Comparison of ENCODE assay signal across 12 cellular contexts in the genomic region with DNA sequence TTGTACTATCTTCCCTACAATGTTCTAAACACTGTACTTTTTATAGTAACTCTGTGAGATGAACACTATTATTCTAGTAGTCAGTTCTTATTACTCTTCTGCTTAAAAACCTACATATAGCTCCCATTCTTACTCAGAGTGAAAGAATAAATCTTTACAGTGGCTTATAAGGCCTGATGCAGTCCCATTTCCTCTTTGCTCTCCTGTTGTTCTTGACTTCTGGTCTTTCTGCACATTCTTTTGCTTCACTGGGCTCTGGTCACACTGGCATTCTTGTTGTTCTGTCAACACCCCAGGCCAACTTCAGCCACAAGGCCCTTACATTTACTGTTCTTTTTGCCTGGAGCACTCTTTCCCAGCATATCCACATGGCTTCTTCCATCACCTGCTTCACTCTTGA. TPM values are rescaled to one million over a fixed set of nuclear protein-coding genes. Genes with fewer than 3 reads are reported as not detected.
A peak's percentile ranks its signal among the peaks of the same experiment; 100 is the strongest.
DNase-seq lines count a peak whose midpoint lies in the region; ATAC-seq, FAIRE-seq and TF ChIP-seq lines count a peak whose summit lies in the region.
"Had no signal": no experiment of that assay in that cellular context is flagged by ENCODE, and none has a peak within 500 bp of the region (broad histone marks: within the 10 kb centered on the region; RNA-seq: fewer than 3 reads in every experiment).

No MANE protein-coding gene starts in this region.

- H3K4me2 ChIP-seq in SK-N-SH: no peak overlapping the region

- H3K4me3 ChIP-seq in adipocyte (ENCODE audit: low read length) (no peak overlapping the region), SK-N-SH (ENCODE audit: low read depth in 2 of 2, low read length in 1 of 2) (no peak overlapping the region)
- H3K4me3 ChIP-seq: coronary artery had no signal

- CTCF ChIA-PET in SK-N-SH (lab: Yijun Ruan, JAX): no interaction called here

- H3K27ac ChIP-seq in SK-N-SH (ENCODE audit: low read depth in 2 of 2, low read length in 1 of 2): no peak overlapping the region
- H3K27ac ChIP-seq: coronary artery had no signal

- H3K9me2 ChIP-seq in SK-N-SH: no peaks in the 10 kb centered on the region

- no peaks in the 10 kb centered on the region for H3K79me2 ChIP-seq in SK-N-SH (ENCODE audit: insufficient read depth)

- no peak for TF ChIP-seq EP300 in SK-N-SH (IDR thresholded peaks at IDR 0.05; ENCODE audit: borderline replicate concordance in 1 of 2, low read depth in 1 of 2, low read length in 1 of 2)

- H3K9ac ChIP-seq in adipocyte (ENCODE audit: low read length) (no peak overlapping the region), SK-N-SH (no peak overlapping the region)

- TF ChIP-seq CTCF in SK-N-SH (IDR thresholded peaks at IDR 0.05): no peak

- H3K36me3 ChIP-seq in adipocyte (ENCODE audit: control insufficient read depth, insufficient read depth, low read length, severe bottlenecking) (no peaks in the 10 kb centered on the region), SK-N-SH (replicated peaks in 1 of 2; ENCODE audit: control insufficient read depth in 1 of 2, insufficient read depth in 2 of 2, low read length in 1 of 2) (no peaks in the 10 kb centered on the region)

- no peak overlapping the region for H2AFZ ChIP-seq in SK-N-SH (ENCODE audit: low read depth)

- no peaks in the 10 kb centered on the region for H4K20me1 ChIP-seq in SK-N-SH (ENCODE audit: insufficient read depth)

- POLR2A ChIA-PET in SK-N-SH (lab: Yijun Ruan, JAX): no interaction called here

- H3K27me3 ChIP-seq in adipocyte (replicated peaks; ENCODE audit: control insufficient read depth, insufficient read depth, low read length) (no peaks in the 10 kb centered on the region), SK-N-SH (ENCODE audit: insufficient read depth) (no peaks in the 10 kb centered on the region)

- TF ChIP-seq RAD21 in SK-N-SH (IDR thresholded peaks at IDR 0.05; ENCODE audit: low read length): no peak

- H3F3A ChIP-seq in SK-N-SH (replicated peaks; ENCODE audit: insufficient read depth): no peaks in the 10 kb centered on the region

- ATAC-seq in GM19395 (IDR thresholded peaks at IDR 0.05; ENCODE audit: unreplicated experiment) (peak; percentile 61), HG03025 (IDR thresholded peaks at IDR 0.05; ENCODE audit: low FRiP score, unreplicated experiment) (peak; percentile 39), GM18520 (IDR thresholded peaks at IDR 0.05; ENCODE audit: unreplicated experiment) (no peak)
- ATAC-seq: HCT116, Right ventricle myocardium inferior had no signal

- H3K9me3 ChIP-seq in adipocyte (ENCODE audit: control insufficient read depth, low read length) (no peaks in the 10 kb centered on the region), SK-N-SH (no peaks in the 10 kb centered on the region)

- no peak for FAIRE-seq in frontal cortex (lab: Jason Lieb, UNC)

- peak; percentile 35 for DNase-seq in EL
- DNase-seq in adipocyte (ENCODE audit: low read depth): peak; percentile 36
- no peak for DNase-seq in ecto neural progenitor cell (ENCODE audit: low spot score)
- no peak for DNase-seq in frontal cortex (ENCODE audit: low spot score in 2 of 2)
- DNase-seq in SK-N-SH: no peak

- H3K4me1 ChIP-seq in adipocyte (ENCODE audit: control insufficient read depth, insufficient read depth, low read length) (peaks cover 17% of the 10 kb centered on the region), SK-N-SH (ENCODE audit: control insufficient read depth in 1 of 2, insufficient read depth in 2 of 2, low read depth in 1 of 2, low read length in 1 of 2) (no peaks in the 10 kb centered on the region)

TF ChIP-seq in SK-N-SH, 30 proteins besides CTCF, POLR2A, EP300 and RAD21:
- TF ChIP-seq SIN3A (IDR thresholded peaks at IDR 0.05; ENCODE audit: borderline replicate concordance, low read depth, low read length): no peak
- TF ChIP-seq, protein P1, sequence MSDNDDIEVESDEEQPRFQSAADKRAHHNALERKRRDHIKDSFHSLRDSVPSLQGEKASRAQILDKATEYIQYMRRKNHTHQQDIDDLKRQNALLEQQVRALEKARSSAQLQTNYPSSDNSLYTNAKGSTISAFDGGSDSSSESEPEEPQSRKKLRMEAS (IDR thresholded peaks at IDR 0.05; ENCODE audit: low read depth): no peak
- no peak for TF ChIP-seq RCOR1 (IDR thresholded peaks at IDR 0.05; ENCODE audit: low read length)
- TF ChIP-seq, protein P2, sequence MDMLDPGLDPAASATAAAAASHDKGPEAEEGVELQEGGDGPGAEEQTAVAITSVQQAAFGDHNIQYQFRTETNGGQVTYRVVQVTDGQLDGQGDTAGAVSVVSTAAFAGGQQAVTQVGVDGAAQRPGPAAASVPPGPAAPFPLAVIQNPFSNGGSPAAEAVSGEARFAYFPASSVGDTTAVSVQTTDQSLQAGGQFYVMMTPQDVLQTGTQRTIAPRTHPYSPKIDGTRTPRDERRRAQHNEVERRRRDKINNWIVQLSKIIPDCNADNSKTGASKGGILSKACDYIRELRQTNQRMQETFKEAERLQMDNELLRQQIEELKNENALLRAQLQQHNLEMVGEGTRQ (IDR thresholded peaks at IDR 0.05; ENCODE audit: borderline replicate concordance, low read depth, low read length): no peak
- no peak for TF ChIP-seq FOXM1 (IDR thresholded peaks at IDR 0.05; ENCODE audit: low read depth)
- no peak for TF ChIP-seq SMC3 (IDR thresholded peaks at IDR 0.05; ENCODE audit: low read depth, low read length)
- no peak for TF ChIP-seq NRF1 (IDR thresholded peaks at IDR 0.05; ENCODE audit: low read depth, low read length)
- TF ChIP-seq NFIC (IDR thresholded peaks at IDR 0.05; ENCODE audit: borderline replicate concordance): no peak
- TF ChIP-seq YY1 (IDR thresholded peaks at IDR 0.05; ENCODE audit: low read depth): no peak
- TF ChIP-seq MXI1 (IDR thresholded peaks at IDR 0.05; ENCODE audit: low read depth, low read length): no peak

RNA-seq across cellular contexts. Expression of a gene that starts 58.2 kb away (rescaled TPM):
- total RNA-seq in frontal cortex: 0.41 TPM
- polyA plus RNA-seq in SK-N-SH (2012; rRNA removed): not detected in 2 replicates
- polyA plus RNA-seq in SK-N-SH (2012; cell fraction: cytosol; rRNA removed): not detected in 2 replicates
- not detected in 2 replicates for polyA plus RNA-seq in SK-N-SH (2012; cell fraction: nucleus; rRNA removed)
- total RNA-seq: pulmonary artery endothelial cell, Right ventricle myocardium inferior had no signal

Comparison
In these comparisons a context has a peak if more than half of its experiments do, and no peak if none do; other contexts are left out.
1. DNase-seq: peak in EL (single experiment) and adipocyte (single experiment); none in ecto neural progenitor cell (single experiment), frontal cortex (0 of 2) and SK-N-SH (single experiment).